ENCODE assay signal across 10 cellular contexts in the genomic region with DNA sequence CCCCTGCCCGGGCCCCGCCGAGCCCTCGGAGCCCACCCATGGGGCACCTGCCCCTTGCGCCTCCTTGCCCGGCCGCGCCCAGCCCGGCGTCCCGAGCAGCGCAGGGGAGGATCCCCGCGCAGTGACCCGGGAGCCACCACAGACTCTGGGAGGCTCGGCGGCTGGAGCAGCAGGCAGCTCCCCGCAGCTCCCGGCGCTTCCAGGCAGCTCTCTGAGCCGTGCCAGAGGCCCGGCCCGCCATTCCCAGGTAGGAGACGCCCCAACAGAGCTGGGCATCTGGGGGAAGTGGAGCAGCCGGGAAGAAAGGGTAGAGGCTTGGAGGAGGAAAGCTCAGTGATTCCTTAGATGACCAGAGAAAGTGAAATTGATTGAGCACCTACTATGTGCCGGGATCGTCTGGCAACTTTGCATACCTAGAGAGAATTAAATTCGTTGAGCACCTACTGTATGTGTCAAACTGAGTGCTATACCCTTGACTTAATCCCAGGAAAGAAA. TPM values are rescaled to one million over a fixed set of nuclear protein-coding genes. Genes with fewer than 3 reads are reported as not detected.
DNase-seq lines count a peak whose midpoint lies in the region; ATAC-seq and TF ChIP-seq lines count a peak whose summit lies in the region.
"Had no signal": no experiment of that assay in that cellular context is flagged by ENCODE, and none has a peak within 500 bp of the region (broad histone marks: within the 10 kb centered on the region; RNA-seq: fewer than 3 reads in every experiment).

No MANE protein-coding gene starts in this region.

- no peaks in the 10 kb centered on the region for H3K79me2 ChIP-seq in Loucy (ENCODE audit: insufficient read depth, low read length)

- DNase-seq in glutamatergic neuron = no peak
- no peak for DNase-seq in osteocyte (ENCODE audit: extremely low spot score, unreplicated experiment)
- no peak for DNase-seq in activated CD4-positive, alpha-beta T cell treated with anti-CD3 and anti-CD28 coated beads for 1 hour
- DNase-seq in NCI-H2227 (lab: John Stamatoyannopoulos, UW; ENCODE audit: unreplicated experiment) = no peak
- DNase-seq: activated CD8-positive, alpha-beta memory T cell treated with anti-CD3 and anti-CD28 coated beads for 24 hours; NCI-H2227 treated with DMSO at 0.1 percent for 48 hours had no signal

- H3F3A ChIP-seq in Loucy (ENCODE audit: low read depth) = no peaks in the 10 kb centered on the region

- H3K4me3 ChIP-seq in BLaER1 treated with 17β-estradiol and CSF1 and Interleukin-3, amounts not matched to agents 10 nM and 100 nM = peak overlapping the region in 9 of 10 experiments; percentile 53 to 73 (median 60); a peak in 12 of 20 replicates
- H3K4me3 ChIP-seq in Loucy (ENCODE audit: low read length, poor library complexity, severe bottlenecking) = no peak overlapping the region

- H3K27me3 Mint-ChIP-seq in glutamatergic neuron (ENCODE audit: unreplicated experiment) (peaks cover 13% of the 10 kb centered on the region), osteocyte (ENCODE audit: unreplicated experiment) (peaks cover 43% of the 10 kb centered on the region)

- no peak for TF ChIP-seq CTCF in Loucy (conservative IDR thresholded peaks at IDR 0.05; ENCODE audit: low read length)
- no peak for TF ChIP-seq CTCF in glutamatergic neuron (IDR thresholded peaks at IDR 0.05; ENCODE audit: partially characterized antibody, unreplicated experiment)
- no peak for TF ChIP-seq CTCF in osteocyte (IDR thresholded peaks at IDR 0.05)

- peaks cover 21 to 79% (median 65%) of the 10 kb centered on the region in 10 experiments for H3K4me1 ChIP-seq in BLaER1 treated with 17β-estradiol and CSF1 and Interleukin-3, amounts not matched to agents 10 nM and 100 nM
- H3K4me1 ChIP-seq in Loucy (ENCODE audit: insufficient read depth, low read length, poor library complexity, severe bottlenecking) = peaks cover 43% of the 10 kb centered on the region

- peaks cover 0 to 41% (median 5%) of the 10 kb centered on the region in 11 experiments; a peak in 12 of 22 replicates for H4K20me1 ChIP-seq in BLaER1 treated with 17β-estradiol and CSF1 and Interleukin-3, amounts not matched to agents 10 nM and 100 nM
- no peaks in the 10 kb centered on the region for H4K20me1 ChIP-seq in Loucy (ENCODE audit: insufficient read depth, low read length, poor library complexity, severe bottlenecking)

- peaks cover 27 to 48% (median 33%) of the 10 kb centered on the region in 11 experiments for H3K27me3 ChIP-seq in BLaER1 treated with 17β-estradiol and CSF1 and Interleukin-3, amounts not matched to agents 10 nM and 100 nM
- no peaks in the 10 kb centered on the region for H3K27me3 ChIP-seq in Loucy (ENCODE audit: insufficient read depth, low read length, poor library complexity, severe bottlenecking)

- peaks cover 5% of the 10 kb centered on the region for H3K9me3 Mint-ChIP-seq in glutamatergic neuron (ENCODE audit: unreplicated experiment)
- H3K9me3 Mint-ChIP-seq in osteocyte (ENCODE audit: unreplicated experiment) = no peaks in the 10 kb centered on the region

- H3K9me2 ChIP-seq in Loucy (replicated peaks; ENCODE audit: low read depth, low read length) = no peaks in the 10 kb centered on the region

- H3K27ac Mint-ChIP-seq in glutamatergic neuron (ENCODE audit: unreplicated experiment) = no peak overlapping the region
- H3K27ac Mint-ChIP-seq in osteocyte (ENCODE audit: unreplicated experiment) = no peak overlapping the region

- H3K9ac ChIP-seq in BLaER1 treated with 17β-estradiol and CSF1 and Interleukin-3, amounts not matched to agents 10 nM and 100 nM = peak overlapping the region in 2 of 11 experiments; percentile 59 to 81; a peak in 2 of 22 replicates
- H3K9ac ChIP-seq in Loucy (ENCODE audit: low read depth, low read length, poor library complexity, severe bottlenecking) = no peak overlapping the region

- no peaks in the 10 kb centered on the region for H3K36me3 ChIP-seq in BLaER1 treated with 17β-estradiol and CSF1 and Interleukin-3, amounts not matched to agents 10 nM and 100 nM
- no peaks in the 10 kb centered on the region for H3K36me3 ChIP-seq in Loucy (ENCODE audit: insufficient read depth, low read length)

- H3K4me3 Mint-ChIP-seq in glutamatergic neuron (ENCODE audit: unreplicated experiment) = peak overlapping the region; percentile 23
- peak overlapping the region; percentile 29 for H3K4me3 Mint-ChIP-seq in osteocyte (ENCODE audit: unreplicated experiment)

- H3K36me3 Mint-ChIP-seq in glutamatergic neuron (ENCODE audit: unreplicated experiment) (peaks cover 2% of the 10 kb centered on the region), osteocyte (ENCODE audit: unreplicated experiment) (no peaks in the 10 kb centered on the region)

- H3K4me1 Mint-ChIP-seq in glutamatergic neuron (ENCODE audit: low read depth, unreplicated experiment) (no peaks in the 10 kb centered on the region), osteocyte (ENCODE audit: unreplicated experiment) (peaks cover 9% of the 10 kb centered on the region)

- no peak overlapping the region for H3K27ac ChIP-seq in BLaER1 treated with 17β-estradiol and CSF1 and Interleukin-3, amounts not matched to agents 10 nM and 100 nM

- H3K9me3 ChIP-seq in BLaER1 treated with 17β-estradiol and CSF1 and Interleukin-3, amounts not matched to agents 10 nM and 100 nM (replicated peaks in 1 of 11) = no peaks in the 10 kb centered on the region
- no peaks in the 10 kb centered on the region for H3K9me3 ChIP-seq in Loucy (ENCODE audit: insufficient read depth, low read depth, low read length)

- no peak for ATAC-seq in GM19463 (IDR thresholded peaks at IDR 0.05; ENCODE audit: unreplicated experiment)
- ATAC-seq in HG03565 (IDR thresholded peaks at IDR 0.05; ENCODE audit: unreplicated experiment) = no peak

- H3K4me2 ChIP-seq in BLaER1 treated with 17β-estradiol and CSF1 and Interleukin-3, amounts not matched to agents 10 nM and 100 nM = peak overlapping the region; percentile 96 to 100 (median 99); a peak in 21 of 22 replicates
- H3K4me2 ChIP-seq in Loucy (ENCODE audit: low read depth, low read length, poor library complexity, severe bottlenecking) = peak overlapping the region; percentile 67

- H2AFZ ChIP-seq in Loucy (ENCODE audit: low read length) = no peak overlapping the region

RNA-seq across cellular contexts. Expression of a gene that starts 0.7 kb away (rescaled TPM):
- total RNA-seq in glutamatergic neuron (ENCODE audit: unreplicated experiment) = 0.20 TPM
- total RNA-seq in osteocyte = not detected in 2 replicates
